Comparison of ENCODE assay signal across 8 cellular contexts in the genomic region with DNA sequence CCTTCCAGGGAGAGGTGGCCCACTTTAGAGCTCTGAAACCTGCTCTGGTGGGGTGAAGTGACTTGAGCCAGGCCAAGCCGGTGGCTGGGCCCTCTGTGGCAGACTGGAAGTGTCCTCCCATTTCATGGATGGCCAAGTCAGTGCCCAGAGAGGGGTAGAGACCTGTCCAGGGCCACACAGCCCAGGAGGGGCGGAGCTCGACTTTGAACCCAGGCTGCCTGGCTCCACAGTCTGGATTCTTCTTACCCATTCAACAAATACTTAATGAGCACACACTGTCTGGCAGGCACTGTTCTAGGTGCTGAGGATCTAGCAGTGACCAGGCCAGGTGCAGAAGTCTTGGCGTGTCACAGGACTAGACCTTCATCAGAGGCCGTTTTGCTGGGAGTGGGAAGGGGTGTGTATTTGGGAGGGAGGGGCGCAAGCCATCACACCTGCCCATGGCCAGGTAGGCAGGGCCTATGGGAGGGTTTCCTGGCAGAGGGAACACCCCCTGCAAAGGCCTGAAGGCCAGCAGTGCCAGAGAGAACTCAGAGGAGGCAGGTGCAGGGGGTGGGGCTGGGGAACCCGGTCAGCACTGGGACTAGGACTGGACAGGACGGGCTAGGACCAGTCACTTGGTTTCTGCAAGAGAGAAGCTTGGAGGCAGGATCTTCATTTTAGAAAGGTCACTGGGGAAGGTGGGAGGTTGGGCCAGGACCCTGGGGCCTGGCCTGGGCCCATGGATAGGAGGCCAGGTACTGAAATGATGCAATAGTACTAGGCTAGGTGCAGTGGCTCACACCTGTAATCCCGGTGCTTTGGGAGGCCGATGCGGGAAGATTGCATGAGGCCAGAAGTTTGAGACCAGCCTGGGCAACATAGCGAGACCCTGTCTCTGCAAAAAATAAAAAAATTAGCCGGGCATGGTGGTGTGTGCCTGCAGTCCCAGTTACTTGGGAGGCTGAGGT. TPM values are rescaled to one million over a fixed set of nuclear protein-coding genes. Genes with fewer than 3 reads are reported as not detected.
DNase-seq lines count a peak whose midpoint lies in the region; ATAC-seq and TF ChIP-seq lines count a peak whose summit lies in the region.

No MANE protein-coding gene starts in this region.

- TF ChIP-seq CTCF in ascending aorta (IDR thresholded peaks at IDR 0.05) (no peak), tibial artery (IDR thresholded peaks at IDR 0.05) (no peak)

- no peak overlapping the region for H3K4me3 Mint-ChIP-seq in activated T-cell treated with anti-CD3 and anti-CD28 coated beads, Interleukin-2, amount 50 U/mL, for 24 hours
- H3K4me3 Mint-ChIP-seq in memory B cell, result no peak overlapping the region

- H3K27me3 ChIP-seq in ascending aorta (no peaks in the 10 kb centered on the region), tibial artery (no peaks in the 10 kb centered on the region)

- no peaks in the 10 kb centered on the region for H3K27me3 Mint-ChIP-seq in activated T-cell treated with anti-CD3 and anti-CD28 coated beads, Interleukin-2, amount 50 U/mL, for 24 hours
- no peaks in the 10 kb centered on the region for H3K27me3 Mint-ChIP-seq in memory B cell

- no peaks in the 10 kb centered on the region for H3K36me3 ChIP-seq in ascending aorta
- no peaks in the 10 kb centered on the region for H3K36me3 ChIP-seq in tibial artery

- H3K9me3 ChIP-seq in ascending aorta (no peaks in the 10 kb centered on the region), tibial artery (no peaks in the 10 kb centered on the region)

- H3K4me1 Mint-ChIP-seq in activated T-cell treated with anti-CD3 and anti-CD28 coated beads, Interleukin-2, amount 50 U/mL, for 24 hours (ENCODE audit: low read depth), result peaks cover 87% of the 10 kb centered on the region
- peaks cover 45% of the 10 kb centered on the region for H3K4me1 Mint-ChIP-seq in memory B cell

- H3K27ac ChIP-seq in ascending aorta, result peak overlapping the region; percentile 49 to 71
- peak overlapping the region; percentile 33 to 49 for H3K27ac ChIP-seq in tibial artery

- intact Hi-C loops in ascending aorta (cut with DNase I), result loop anchor here (2.0 kb wide), 1 partner anchor 33 kb away; no protein-coding TSS in a partner anchor
- intact Hi-C loops in tibial artery (cut with DNase I; ENCODE audit: low total_unique reads), result no loop called here

- peaks cover 13 to 28% of the 10 kb centered on the region in 2 donors for H3K4me1 ChIP-seq in ascending aorta
- peaks cover 0 to 52% (median 36%) of the 10 kb centered on the region in 4 donors for H3K4me1 ChIP-seq in tibial artery

- peak overlapping the region; percentile 89 for H3K27ac Mint-ChIP-seq in activated T-cell treated with anti-CD3 and anti-CD28 coated beads, Interleukin-2, amount 50 U/mL, for 24 hours
- H3K27ac Mint-ChIP-seq in memory B cell, result peak overlapping the region; percentile 68

- H3K9me3 Mint-ChIP-seq in activated T-cell treated with anti-CD3 and anti-CD28 coated beads, Interleukin-2, amount 50 U/mL, for 24 hours, result no peaks in the 10 kb centered on the region
- H3K9me3 Mint-ChIP-seq in memory B cell, result no peaks in the 10 kb centered on the region

- no peak for ATAC-seq in memory B cell (ENCODE audit: low read depth)
- ATAC-seq in HG03159 (IDR thresholded peaks at IDR 0.05; ENCODE audit: unreplicated experiment), result no peak

- H3K4me3 ChIP-seq in ascending aorta, result no peak overlapping the region
- no peak overlapping the region for H3K4me3 ChIP-seq in tibial artery

- DNase-seq in activated T-cell treated with anti-CD3 and anti-CD28 coated beads, Interleukin-2, amount 50 U/mL, for 24 hours, result no peak
- DNase-seq in activated T-cell treated with anti-CD3 and anti-CD28 coated beads, Interleukin-2, amount 50 U/mL, for 48 hours, result no peak
- no peak for DNase-seq in ascending aorta (ENCODE audit: low spot score in 2 of 2)
- no peak for DNase-seq in memory B cell (ENCODE audit: low spot score in 2 of 2)
- DNase-seq in tibial artery, result no peak
- no peak for DNase-seq in foreskin melanocyte
- DNase-seq in Ammon's horn (ENCODE audit: low spot score), result no peak

- H3K36me3 Mint-ChIP-seq in activated T-cell treated with anti-CD3 and anti-CD28 coated beads, Interleukin-2, amount 50 U/mL, for 24 hours (ENCODE audit: low read depth), result peaks cover 2% of the 10 kb centered on the region
- peaks cover 4% of the 10 kb centered on the region for H3K36me3 Mint-ChIP-seq in memory B cell

RNA-seq across cellular contexts. Expression of a gene that starts 31.8 kb away (rescaled TPM):
- 113 TPM for total RNA-seq in ascending aorta

RNA-seq across cellular contexts. Expression of a gene that starts 48.5 kb away (rescaled TPM):
- 36.8 TPM for total RNA-seq in ascending aorta
